ENCODE assay signal across 3 cellular contexts in genomic region chr20:17738154-17738553, GRCh38.
TF ChIP-seq lines count a peak whose summit lies in the region.

No MANE protein-coding gene starts in this region.

TF ChIP-seq in HepG2, 621 proteins besides CTCF, POLR2A, EP300 and RAD21:
- TF ChIP-seq SRSF4 (IDR thresholded peaks at IDR 0.05; ENCODE audit: low read depth, low read length, poor library complexity, severe bottlenecking): no peak
- peak; percentile 99 for TF ChIP-seq ZNF12 (CRISPR knock-in tag; IDR thresholded peaks at IDR 0.05)
- TF ChIP-seq IRF1 (CRISPR knock-in tag; IDR thresholded peaks at IDR 0.05; ENCODE audit: low read depth): no peak
TF ChIP-seq in HepG2: peak in this region for 1.

TF ChIP-seq in A549, 52 proteins besides CTCF, POLR2A, EP300 and RAD21:
- no peak for TF ChIP-seq RNF2 (IDR thresholded peaks at IDR 0.05; ENCODE audit: borderline replicate concordance, low read depth)
- TF ChIP-seq MAX (IDR thresholded peaks at IDR 0.05): no peak
- no peak for TF ChIP-seq CHD4 (IDR thresholded peaks at IDR 0.05; ENCODE audit: borderline replicate concordance)
- no peak for TF ChIP-seq HOXA7 (CRISPR knock-in tag; IDR thresholded peaks at IDR 0.05)
- no peak for TF ChIP-seq HDAC2 (IDR thresholded peaks at IDR 0.05)
- TF ChIP-seq BCL3 (IDR thresholded peaks at IDR 0.05): no peak
- no peak for TF ChIP-seq REST (IDR thresholded peaks at IDR 0.05)
- TF ChIP-seq ZC3H11A (IDR thresholded peaks at IDR 0.05): no peak
- no peak for TF ChIP-seq EHF (CRISPR knock-in tag; IDR thresholded peaks at IDR 0.05)
- TF ChIP-seq CHD2 (IDR thresholded peaks at IDR 0.05; ENCODE audit: low read length, partially characterized antibody): no peak
- TF ChIP-seq FOXS1 (CRISPR knock-in tag; IDR thresholded peaks at IDR 0.05): no peak
- no peak for TF ChIP-seq JUN (IDR thresholded peaks at IDR 0.05)
- no peak for TF ChIP-seq CBX8 (IDR thresholded peaks at IDR 0.05)
- TF ChIP-seq USF2 (IDR thresholded peaks at IDR 0.05): no peak
- no peak for TF ChIP-seq ELK1 (IDR thresholded peaks at IDR 0.05; ENCODE audit: low read depth, low read length)
- no peak for TF ChIP-seq MAFK (IDR thresholded peaks at IDR 0.05; ENCODE audit: partially characterized antibody)
- no peak for TF ChIP-seq FOSB (CRISPR knock-in tag; IDR thresholded peaks at IDR 0.05)
- no peak for TF ChIP-seq EHMT2 (IDR thresholded peaks at IDR 0.05; ENCODE audit: low read depth)

TF ChIP-seq in K562, 482 proteins besides CTCF, POLR2A, EP300 and RAD21:
- TF ChIP-seq MCM2 (IDR thresholded peaks at IDR 0.05; ENCODE audit: low read depth) (no peak), ZNF12 (CRISPR knock-in tag; IDR thresholded peaks at IDR 0.05) (peak; percentile 78; the same call in 1 of the 2 replicates), ZNF253 (CRISPR knock-in tag; conservative IDR thresholded peaks at IDR 0.05) (no peak), CTBP1 (IDR thresholded peaks at IDR 0.05; ENCODE audit: borderline replicate concordance) (no peak)
